ENCODE assay signal across 31 cellular contexts in the genomic region with DNA sequence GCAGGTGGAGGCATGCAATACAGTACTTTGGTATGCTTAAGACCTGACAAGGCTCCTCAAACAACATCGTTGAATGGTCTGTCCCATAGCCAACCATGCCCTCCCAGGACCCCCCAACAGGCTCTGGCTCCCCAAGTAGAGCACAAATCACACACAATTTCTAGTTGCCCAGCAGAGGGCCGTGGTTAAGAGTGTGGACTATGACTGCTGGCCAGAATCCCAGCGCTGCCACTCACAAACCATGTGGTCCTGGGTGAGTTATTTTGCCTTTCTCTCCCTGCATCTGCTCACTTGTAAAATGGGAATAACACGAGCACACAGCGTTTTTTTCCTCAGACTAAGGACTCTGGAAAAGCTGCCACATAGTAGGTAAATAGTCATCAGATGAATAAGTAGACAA. TPM values are rescaled to one million over a fixed set of nuclear protein-coding genes. Genes with fewer than 3 reads are reported as not detected.
DNase-seq lines count a peak whose midpoint lies in the region; ATAC-seq and TF ChIP-seq lines count a peak whose summit lies in the region.
"Had no signal": no experiment of that assay in that cellular context is flagged by ENCODE, and none has a peak within 500 bp of the region (broad histone marks: within the 10 kb centered on the region; RNA-seq: fewer than 3 reads in every experiment).

No MANE protein-coding gene starts in this region.

- no peak overlapping the region for H2BK12ac ChIP-seq in neuronal stem cell (ENCODE audit: low read length)

- H2BK5ac ChIP-seq in neuronal stem cell (ENCODE audit: low read length) = no peak overlapping the region

- H2BK15ac ChIP-seq in neuronal stem cell (ENCODE audit: low read length) = no peak overlapping the region

- DNase-seq in G401 (ENCODE audit: low spot score) = peak; percentile 24
- no peak for DNase-seq in WTC11 (ENCODE audit: low spot score)
- DNase-seq in left ventricle myocardium superior = peak; percentile 45
- DNase-seq in neuronal stem cell (ENCODE audit: low spot score) = no peak
- no peak for DNase-seq in activated CD8-positive, alpha-beta memory T cell treated with anti-CD3 and anti-CD28 coated beads for 24 hours
- no peak for DNase-seq in NCI-H1105 (lab: John Stamatoyannopoulos, UW)
- no peak for DNase-seq in T-helper 2 cell
- DNase-seq: activated CD4-positive, alpha-beta T cell treated with anti-CD3 and anti-CD28 coated beads, Interleukin-2, amount 50 U/mL, for 48 hours; activated CD4-positive, CD25-positive, alpha-beta regulatory T cell; activated CD8-positive, alpha-beta memory T cell treated with anti-CD3 and anti-CD28 coated beads, Interleukin-2, amount 50 U/mL, for 4 hours; activated naive CD4-positive, alpha-beta T cell treated with anti-CD3 and anti-CD28 coated beads for 36 hours; Caco-2; DMS79 treated with DMSO at 0.1 percent for 48 hours; esophagus squamous epithelium; HCEC 1CT; islet precursor cell; lower lobe of right lung; MV-4-11; NCI-H146; NCI-H510A; pancreas; PC-3; SHP77 treated with DMSO at 0.1 percent for 48 hours; sigmoid colon; stimulated activated CD4-positive, alpha-beta T cell treated with anti-CD3 and anti-CD28 coated beads, Interleukin-15, amount 100 ng/mL, for 24 hours; stimulated activated naive B cell treated with anti-CD40 and anti-IgM and Interleukin-4, amounts not matched to agents 10 μg/mL and 1 μg/mL and 100 μg/mL, for 72 hours had no signal

- H2AFZ ChIP-seq in neuronal stem cell (ENCODE audit: low read length) = no peak overlapping the region

- H3K4me1 Mint-ChIP-seq in WTC11 = peaks cover 9% of the 10 kb centered on the region

- in situ Hi-C loops in G401 (cut with HindIII; ENCODE audit: low sequenced_read_pairs) = no loop called here

- TF ChIP-seq CTCF in WTC11 (IDR thresholded peaks at IDR 0.05) = no peak

- no peak overlapping the region for H3K18ac ChIP-seq in neuronal stem cell (ENCODE audit: low read length)

- POLR2A ChIA-PET in WTC11 (lab: Charles Lee) = interaction anchor here (0.6 kb wide), 1 partner anchor 9 kb away, joined by 3 read pairs; no protein-coding TSS in a partner anchor

- H3K79me1 ChIP-seq in neuronal stem cell (ENCODE audit: low read depth, low read length) = no peaks in the 10 kb centered on the region

- no peak overlapping the region for H2AK5ac ChIP-seq in neuronal stem cell (ENCODE audit: low read depth, low read length)

- intact Hi-C loops in left ventricle myocardium superior (cut with micrococcal nuclease) = no loop called here

- no peak overlapping the region for H3K4me2 ChIP-seq in neuronal stem cell (ENCODE audit: insufficient read depth, low read length, poor library complexity, severe bottlenecking)

- peaks cover 6% of the 10 kb centered on the region; the same call in 1 of the 2 replicates for H3K36me3 Mint-ChIP-seq in WTC11

- no peak overlapping the region for H3K4ac ChIP-seq in neuronal stem cell (ENCODE audit: low read length)

- H3K14ac ChIP-seq in neuronal stem cell (ENCODE audit: low read length) = no peak overlapping the region

- H3K9me3 ChIP-seq in neuronal stem cell (replicated peaks in 1 of 2; ENCODE audit: control insufficient read depth in 2 of 2, insufficient read depth in 1 of 2, low read depth in 1 of 2, low read length in 2 of 2) = no peaks in the 10 kb centered on the region
- H3K9me3 ChIP-seq: Caco-2, esophagus squamous epithelium, lower lobe of right lung, pancreas, sigmoid colon, suprapubic skin had no signal

- no peaks in the 10 kb centered on the region for H3K27me3 Mint-ChIP-seq in WTC11 (ENCODE audit: low read depth)
- H3K27me3 Mint-ChIP-seq: stimulated activated naive B cell treated with anti-CD40 and anti-IgM and Interleukin-4, amounts not matched to agents 10 μg/mL and 1 μg/mL and 100 μg/mL, for 72 hours had no signal

- no peaks in the 10 kb centered on the region for H3K27me3 ChIP-seq in neuronal stem cell (ENCODE audit: control insufficient read depth in 3 of 3, insufficient read depth in 3 of 3, low read depth in 1 of 3, low read length in 3 of 3)
- H3K27me3 ChIP-seq: esophagus squamous epithelium, pancreas, sigmoid colon, suprapubic skin had no signal

- WGBS in neuronal stem cell (ENCODE audit: extremely low coverage in 2 of 2, insufficient read length in 2 of 2, insufficient replicate concordance in 1 of 2), 2 donors = no CpG with 5 or more reads among the region's 5 CpGs

- CTCF ChIA-PET in WTC11 (lab: Charles Lee) = no interaction called here

- no peak overlapping the region for H3K4me3 Mint-ChIP-seq in WTC11
- H3K4me3 Mint-ChIP-seq: activated naive CD4-positive, alpha-beta T cell treated with anti-CD3 and anti-CD28 coated beads for 36 hours; activated T-helper 1 cell treated with anti-CD3 and anti-CD28 coated beads, Interleukin-12 subunit alpha, Interleukin-12 subunit beta, Interleukin-2, Interleukin-4 antibody, amounts not matched to agents 30 ng/mL and 10 ng/mL and 1 ng/mL, durations not matched to agents 14 hours and 24 hours and 36 hours; stimulated activated naive B cell treated with anti-CD40 and anti-IgM and Interleukin-4, amounts not matched to agents 10 μg/mL and 1 μg/mL and 100 μg/mL, for 72 hours had no signal

- peaks cover 0 to 11% of the 10 kb centered on the region in 2 donors for H3K36me3 ChIP-seq in neuronal stem cell (replicated peaks in 1 of 2; ENCODE audit: control insufficient read depth in 2 of 2, insufficient read depth in 2 of 2, low read length in 2 of 2)
- H3K36me3 ChIP-seq: esophagus squamous epithelium, lower lobe of right lung, pancreas, sigmoid colon, suprapubic skin had no signal

- no peak overlapping the region for H3K4me3 ChIP-seq in neuronal stem cell (ENCODE audit: low read length in 2 of 2)
- H3K4me3 ChIP-seq: esophagus squamous epithelium, lower lobe of right lung, pancreas, sigmoid colon, suprapubic skin had no signal

- H4K8ac ChIP-seq in neuronal stem cell (ENCODE audit: low read depth, low read length) = peak overlapping the region; percentile 30

- H3K23ac ChIP-seq in neuronal stem cell (ENCODE audit: low read depth, low read length, poor library complexity) = no peak overlapping the region

- no peak overlapping the region for H4K91ac ChIP-seq in neuronal stem cell (ENCODE audit: low read depth, low read length, poor library complexity)

- H3K9ac ChIP-seq in neuronal stem cell (ENCODE audit: low read depth, low read length, poor library complexity) = no peak overlapping the region

- peak; percentile 19; the same call in 1 of the 2 replicates for ATAC-seq in WTC11
- no peak for ATAC-seq in left ventricle myocardium superior
- no peak for ATAC-seq in GM18511 (IDR thresholded peaks at IDR 0.05; ENCODE audit: unreplicated experiment)
- ATAC-seq: lower lobe of right lung; PC-3; stimulated activated naive B cell treated with anti-CD40 and anti-IgM and Interleukin-4, amounts not matched to agents 10 μg/mL and 1 μg/mL and 100 μg/mL, for 72 hours had no signal

- H3K9me3 Mint-ChIP-seq in WTC11 = no peaks in the 10 kb centered on the region
- H3K9me3 Mint-ChIP-seq: activated naive CD4-positive, alpha-beta T cell treated with anti-CD3 and anti-CD28 coated beads for 36 hours; activated T-helper 1 cell treated with anti-CD3 and anti-CD28 coated beads, Interleukin-12 subunit alpha, Interleukin-12 subunit beta, Interleukin-2, Interleukin-4 antibody, amounts not matched to agents 30 ng/mL and 10 ng/mL and 1 ng/mL, durations not matched to agents 14 hours and 24 hours and 36 hours had no signal

- no peak overlapping the region for H3K27ac Mint-ChIP-seq in WTC11
- H3K27ac Mint-ChIP-seq: activated naive CD4-positive, alpha-beta T cell treated with anti-CD3 and anti-CD28 coated beads for 36 hours; activated T-helper 1 cell treated with anti-CD3 and anti-CD28 coated beads, Interleukin-12 subunit alpha, Interleukin-12 subunit beta, Interleukin-2, Interleukin-4 antibody, amounts not matched to agents 30 ng/mL and 10 ng/mL and 1 ng/mL, durations not matched to agents 14 hours and 24 hours and 36 hours; stimulated activated naive B cell treated with anti-CD40 and anti-IgM and Interleukin-4, amounts not matched to agents 10 μg/mL and 1 μg/mL and 100 μg/mL, for 72 hours had no signal

- no peak overlapping the region for H3K27ac ChIP-seq in neuronal stem cell (replicated peaks; ENCODE audit: low read length)
- H3K27ac ChIP-seq: C4-2B, esophagus squamous epithelium, lower lobe of right lung, pancreas, sigmoid colon, suprapubic skin had no signal

- H3K4me1 ChIP-seq in neuronal stem cell (ENCODE audit: control insufficient read depth in 2 of 2, insufficient read depth in 1 of 2, low read depth in 1 of 2, low read length in 2 of 2) = peaks cover 0 to 1% of the 10 kb centered on the region in 2 donors
- H3K4me1 ChIP-seq: pancreas had no signal

- H2BK120ac ChIP-seq in neuronal stem cell (ENCODE audit: low read depth, low read length) = no peak overlapping the region

TF ChIP-seq in WTC11, 78 proteins besides CTCF, POLR2A, EP300 and RAD21 (continues in another document):
- TF ChIP-seq EMX1 (CRISPR knock-in tag; IDR thresholded peaks at IDR 0.05) = no peak
- TF ChIP-seq, protein P1, sequence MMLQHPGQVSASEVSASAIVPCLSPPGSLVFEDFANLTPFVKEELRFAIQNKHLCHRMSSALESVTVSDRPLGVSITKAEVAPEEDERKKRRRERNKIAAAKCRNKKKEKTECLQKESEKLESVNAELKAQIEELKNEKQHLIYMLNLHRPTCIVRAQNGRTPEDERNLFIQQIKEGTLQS (CRISPR knock-in tag; conservative IDR thresholded peaks at IDR 0.05) = no peak
- no peak for TF ChIP-seq ZNF138 (CRISPR knock-in tag; conservative IDR thresholded peaks at IDR 0.05)
- TF ChIP-seq ZSCAN18 (CRISPR knock-in tag; IDR thresholded peaks at IDR 0.05) = no peak
- TF ChIP-seq SMAD3 (CRISPR knock-in tag; IDR thresholded peaks at IDR 0.05; ENCODE audit: borderline replicate concordance) = no peak
- no peak for TF ChIP-seq KAT7 (CRISPR knock-in tag; IDR thresholded peaks at IDR 0.05; ENCODE audit: borderline replicate concordance)

RNA-seq across cellular contexts. Expression of gene CKMT2, which starts 6.5 kb away (rescaled TPM):
- total RNA-seq in G401 (2014; rRNA removed; shearing (Covaris generic)) = not detected in 2 replicates
- total RNA-seq in WTC11 (2021) = 1.8 to 3.1 TPM (median 2.4 TPM) in 3 replicates
- total RNA-seq in left ventricle myocardium superior = 2,067 TPM
- not detected for polyA plus RNA-seq in neuronal stem cell (2013, experiment 1 of 2)
- polyA plus RNA-seq in neuronal stem cell (2013, experiment 2 of 2) = 0.06 TPM
- total RNA-seq: activated naive CD4-positive, alpha-beta T cell treated with anti-CD3 and anti-CD28 coated beads for 36 hours; activated T-helper 1 cell treated with anti-CD3 and anti-CD28 coated beads, Interleukin-12 subunit alpha, Interleukin-12 subunit beta, Interleukin-2, Interleukin-4 antibody, amounts not matched to agents 30 ng/mL and 10 ng/mL and 1 ng/mL, durations not matched to agents 14 hours and 24 hours and 36 hours; Caco-2; PC-3 had no signal
- polyA plus RNA-seq: neural cell had no signal

Comparison
In these comparisons a context has a peak if more than half of its experiments do, and no peak if none do; other contexts are left out.
1. DNase-seq: peak in G401 (single experiment) and left ventricle myocardium superior (single experiment); none in WTC11 (single experiment), neuronal stem cell (single experiment), activated CD8-positive, alpha-beta memory T cell treated with anti-CD3 and anti-CD28 coated beads for 24 hours (single experiment), NCI-H1105 (single experiment) and T-helper 2 cell (0 of 5).
2. RNA of gene CKMT2, which starts 6.5 kb away (total RNA-seq): 2,067 TPM in left ventricle myocardium superior (single experiment); 1.8 to 3.1 TPM in WTC11 and not detected in G401; every median in the first group is over 100 times any median in the second.